ENCODE assay signal across 1 cellular context in genomic region chr17:82787081-82787848, GRCh38.
TF ChIP-seq lines count a peak whose summit lies in the region.

No MANE protein-coding gene starts in this region.

TF ChIP-seq in GM23338, 12 proteins besides CTCF, POLR2A, EP300 and RAD21:
- no peak for TF ChIP-seq ZNF462 (CRISPR knock-in tag; IDR thresholded peaks at IDR 0.05)
TF ChIP-seq in GM23338: peak in this region for 0.
